In genomic region chr7:131103997-131104396, GRCh38 we compare ENCODE assay signal across 11 cellular contexts.
DNase-seq lines count a peak whose midpoint lies in the region; TF ChIP-seq lines count a peak whose summit lies in the region.
"Had no signal": no experiment of that assay in that cellular context is flagged by ENCODE, and none has a peak within 500 bp of the region (broad histone marks: within the 10 kb centered on the region; RNA-seq: fewer than 3 reads in every experiment).

No MANE protein-coding gene starts in this region.

- peaks cover 57% of the 10 kb centered on the region for H3K36me3 ChIP-seq in neutrophil

- TF ChIP-seq CTCF in neutrophil (IDR thresholded peaks at IDR 0.05): no peak

- no peaks in the 10 kb centered on the region for H3K9me3 ChIP-seq in neutrophil

- H3K27ac ChIP-seq in neutrophil: peak overlapping the region; percentile 17

- H3K4me3 ChIP-seq in neutrophil (ENCODE audit: low read depth in 1 of 2, low read length in 1 of 2): peak overlapping the region in 1 of 2 experiments; percentile 68

- DNase-seq in AG20443 (ENCODE audit: low spot score) (peak; percentile 86), LHCN-M2 (ENCODE audit: low read depth) (peak; percentile 71), NCI-H82 treated with DMSO at 0.1 percent for 48 hours (lab: John Stamatoyannopoulos, UW; ENCODE audit: unreplicated experiment) (no peak), cerebellar nuclear complex (lab: John Stamatoyannopoulos, UW) (no peak), DMS79 treated with DMSO at 0.1 percent for 48 hours (lab: John Stamatoyannopoulos, UW) (no peak), DMS 273 (lab: John Stamatoyannopoulos, UW; ENCODE audit: unreplicated experiment) (no peak)
- DNase-seq in central memory CD4-positive, alpha-beta T cell: peak; percentile 23
- DNase-seq: activated CD8-positive, alpha-beta memory T cell treated with anti-CD3 and anti-CD28 coated beads for 24 hours; NCI-H1417 treated with DMSO at 0.1 percent for 48 hours; stimulated activated CD4-positive, alpha-beta T cell treated with anti-CD3 and anti-CD28 coated beads, Interleukin-1b, Interleukin-23, amount 100 ng/mL, for 48 hours had no signal

- H3K27me3 ChIP-seq in neutrophil: no peaks in the 10 kb centered on the region

- peaks cover 28% of the 10 kb centered on the region in 2 experiments for H3K4me1 ChIP-seq in neutrophil (ENCODE audit: control insufficient read depth in 1 of 2, insufficient read depth in 1 of 2, low read depth in 1 of 2, low read length in 1 of 2)

Comparison
In these comparisons a context has a peak if more than half of its experiments do, and no peak if none do; other contexts are left out.
1. DNase-seq: peak in AG20443 (single experiment), LHCN-M2 (single experiment) and central memory CD4-positive, alpha-beta T cell (single experiment); none in NCI-H82 treated with DMSO at 0.1 percent for 48 hours (single experiment), cerebellar nuclear complex (0 of 2), DMS79 treated with DMSO at 0.1 percent for 48 hours (single experiment) and DMS 273 (single experiment).